ENCODE assay signal across 22 cellular contexts in genomic region chr17:8347001-8347400, GRCh38. TPM values are rescaled to one million over a fixed set of nuclear protein-coding genes. Genes with fewer than 3 reads are reported as not detected.
"Had no signal": no experiment of that assay in that cellular context is flagged by ENCODE, and none has a peak within 500 bp of the region (broad histone marks: within the 10 kb centered on the region; RNA-seq: fewer than 3 reads in every experiment).

No MANE protein-coding gene starts in this region.

RNA-seq across cellular contexts. Expression of gene ODF4, which starts 7.4 kb away (rescaled TPM):
- total RNA-seq: activated B cell treated with CpG ODN at 0.5 μM for 24 hours; activated CD4-positive, alpha-beta memory T cell treated with anti-CD3 and anti-CD28 coated beads for 36 hours; activated CD4-positive, alpha-beta T cell treated with anti-CD3 and anti-CD28 coated beads, Interleukin-2, amount 10 ng/mL, durations not matched to agents 24 days and 14 days; activated CD8-positive, alpha-beta memory T cell treated with anti-CD3 and anti-CD28 coated beads for 36 hours; activated CD8-positive, alpha-beta T cell treated with anti-CD3 and anti-CD28 coated beads for 36 hours; activated naive CD4-positive, alpha-beta T cell treated with anti-CD3 and anti-CD28 coated beads for 36 hours; activated naive CD4-positive, alpha-beta T cell treated with anti-CD3 and anti-CD28 coated beads, Interleukin-2, amount 50 U/mL, for 72 hours; activated naive CD8-positive, alpha-beta T cell treated with anti-CD3 and anti-CD28 coated beads for 36 hours; activated T-cell treated with anti-CD3 and anti-CD28 coated beads, Interleukin-2, amount 50 U/mL, for 4 hours; activated T-cell treated with anti-CD3 and anti-CD28 coated beads, Interleukin-2, amount 50 U/mL, for 72 hours; activated T-helper 1 cell treated with anti-CD3 and anti-CD28 coated beads, Interleukin-12 subunit alpha, Interleukin-12 subunit beta, Interleukin-2, Interleukin-4 antibody, amounts not matched to agents 30 ng/mL and 10 ng/mL and 1 ng/mL, durations not matched to agents 14 hours and 24 hours and 36 hours; activated T-helper 17 cell treated with anti-CD3 and anti-CD28 coated beads, Interleukin-2, amount 50 U/mL, for 72 hours; adrenal gland; aorta; astrocyte; body of pancreas; breast epithelium; cardiac septum; T-cell; T-helper 1 cell treated with Interleukin-12 subunit alpha and Interleukin-12 subunit beta and Interleukin-4 antibody, amounts not matched to agents 30 ng/mL and 1 ng/mL, for 36 hours; T-helper 17 cell; T-helper 2 cell treated with Interferon-gamma antibody and Interleukin-4, amounts not matched to agents 100 ng/mL and 5 ng/mL, for 36 hours had no signal
- polyA plus RNA-seq: adrenal gland, aorta had no signal

RNA-seq across cellular contexts. Expression of gene ARHGEF15, which starts 37.0 kb away (rescaled TPM):
- total RNA-seq: activated B cell treated with CpG ODN at 0.5 μM for 24 hours; activated CD4-positive, alpha-beta memory T cell treated with anti-CD3 and anti-CD28 coated beads for 36 hours; activated CD4-positive, alpha-beta T cell treated with anti-CD3 and anti-CD28 coated beads, Interleukin-2, amount 10 ng/mL, durations not matched to agents 24 days and 14 days; activated CD8-positive, alpha-beta memory T cell treated with anti-CD3 and anti-CD28 coated beads for 36 hours; activated CD8-positive, alpha-beta T cell treated with anti-CD3 and anti-CD28 coated beads for 36 hours; activated naive CD4-positive, alpha-beta T cell treated with anti-CD3 and anti-CD28 coated beads for 36 hours; activated naive CD4-positive, alpha-beta T cell treated with anti-CD3 and anti-CD28 coated beads, Interleukin-2, amount 50 U/mL, for 72 hours; activated naive CD8-positive, alpha-beta T cell treated with anti-CD3 and anti-CD28 coated beads for 36 hours; activated T-cell treated with anti-CD3 and anti-CD28 coated beads, Interleukin-2, amount 50 U/mL, for 4 hours; activated T-cell treated with anti-CD3 and anti-CD28 coated beads, Interleukin-2, amount 50 U/mL, for 72 hours; activated T-helper 1 cell treated with anti-CD3 and anti-CD28 coated beads, Interleukin-12 subunit alpha, Interleukin-12 subunit beta, Interleukin-2, Interleukin-4 antibody, amounts not matched to agents 30 ng/mL and 10 ng/mL and 1 ng/mL, durations not matched to agents 14 hours and 24 hours and 36 hours; activated T-helper 17 cell treated with anti-CD3 and anti-CD28 coated beads, Interleukin-2, amount 50 U/mL, for 72 hours; T-helper 1 cell treated with Interleukin-12 subunit alpha and Interleukin-12 subunit beta and Interleukin-4 antibody, amounts not matched to agents 30 ng/mL and 1 ng/mL, for 36 hours; T-helper 17 cell had no signal

RNA-seq across cellular contexts. Expression of gene RNF222, which starts 50.6 kb away (rescaled TPM):
- total RNA-seq: activated B cell treated with CpG ODN at 0.5 μM for 24 hours; activated CD4-positive, alpha-beta memory T cell treated with anti-CD3 and anti-CD28 coated beads for 36 hours; activated CD4-positive, alpha-beta T cell treated with anti-CD3 and anti-CD28 coated beads, Interleukin-2, amount 10 ng/mL, durations not matched to agents 24 days and 14 days; activated CD8-positive, alpha-beta memory T cell treated with anti-CD3 and anti-CD28 coated beads for 36 hours; activated T-helper 1 cell treated with anti-CD3 and anti-CD28 coated beads, Interleukin-12 subunit alpha, Interleukin-12 subunit beta, Interleukin-2, Interleukin-4 antibody, amounts not matched to agents 30 ng/mL and 10 ng/mL and 1 ng/mL, durations not matched to agents 14 hours and 24 hours and 36 hours; adrenal gland; aorta; astrocyte; body of pancreas; breast epithelium; cardiac septum; T-helper 1 cell treated with Interleukin-12 subunit alpha and Interleukin-12 subunit beta and Interleukin-4 antibody, amounts not matched to agents 30 ng/mL and 1 ng/mL, for 36 hours had no signal
- polyA plus RNA-seq: adrenal gland, aorta had no signal
